ENCODE assay signal across 11 cellular contexts in genomic region chr22:44595841-44596341, GRCh38.
DNase-seq lines count a peak whose midpoint lies in the region; ATAC-seq and TF ChIP-seq lines count a peak whose summit lies in the region.
"Had no signal": no experiment of that assay in that cellular context is flagged by ENCODE, and none has a peak within 500 bp of the region (broad histone marks: within the 10 kb centered on the region; RNA-seq: fewer than 3 reads in every experiment).

No MANE protein-coding gene starts in this region.

- H3K27me3 ChIP-seq in body of pancreas (no peaks in the 10 kb centered on the region), ascending aorta (no peaks in the 10 kb centered on the region)

- no peaks in the 10 kb centered on the region for H3K9me3 ChIP-seq in body of pancreas
- H3K9me3 ChIP-seq in ascending aorta = no peaks in the 10 kb centered on the region

- no peak for TF ChIP-seq CTCF in body of pancreas (IDR thresholded peaks at IDR 0.05)
- no peak for TF ChIP-seq CTCF in nephron progenitor cell (IDR thresholded peaks at IDR 0.05)
- no peak for TF ChIP-seq CTCF in ascending aorta (IDR thresholded peaks at IDR 0.05)

- H3K4me3 Mint-ChIP-seq in nephron progenitor cell = peak overlapping the region; percentile 66

- no peaks in the 10 kb centered on the region for H3K9me3 Mint-ChIP-seq in nephron progenitor cell

- H3K36me3 ChIP-seq in body of pancreas (replicated peaks in 1 of 2; ENCODE audit: insufficient read depth in 1 of 2, low read depth in 2 of 2) = no peaks in the 10 kb centered on the region
- H3K36me3 ChIP-seq in ascending aorta = no peaks in the 10 kb centered on the region

- H3K4me3 ChIP-seq in body of pancreas = no peak overlapping the region
- no peak overlapping the region for H3K4me3 ChIP-seq in ascending aorta

- H3K4me1 ChIP-seq in body of pancreas (peaks cover 6% of the 10 kb centered on the region), ascending aorta (no peaks in the 10 kb centered on the region)

- TF ChIP-seq POLR2A in body of pancreas (IDR thresholded peaks at IDR 0.05) = no peak

- peak overlapping the region; percentile 97 for H3K27ac Mint-ChIP-seq in nephron progenitor cell

- peak overlapping the region in 1 of 4 donors; percentile 12 for H3K27ac ChIP-seq in body of pancreas
- H3K27ac ChIP-seq in ascending aorta = no peak overlapping the region
- H3K27ac ChIP-seq: 22Rv1 had no signal

- intact Hi-C loops in body of pancreas (cut with DNase I) (no loop called here), ascending aorta (cut with DNase I) (no loop called here)

- H3K36me3 Mint-ChIP-seq in nephron progenitor cell (ENCODE audit: low read depth) = no peaks in the 10 kb centered on the region

- 13 to 47% methylated on average over 16 to 21 of the region's 21 CpGs for WGBS in body of pancreas, 2 donors

- H3K27me3 Mint-ChIP-seq in nephron progenitor cell (ENCODE audit: low read depth, poor library complexity) = peaks cover 20% of the 10 kb centered on the region

- ATAC-seq in body of pancreas (peak; percentile 36), HG03097 (IDR thresholded peaks at IDR 0.05; ENCODE audit: low FRiP score, unreplicated experiment) (no peak)

- DNase-seq in DMS 273 (lab: John Stamatoyannopoulos, UW; ENCODE audit: unreplicated experiment) (peak; percentile 73), DMS 273 treated with DMSO at 0.1 percent for 48 hours (lab: John Stamatoyannopoulos, UW) (no peak), NCI-H1105 treated with DMSO at 0.1 percent for 48 hours (lab: John Stamatoyannopoulos, UW) (peak; percentile 62), body of pancreas (peak in 3 of 4 donors; percentile 27 to 45 (median 34)), nephron progenitor cell (peak; percentile 79), ascending aorta (ENCODE audit: low spot score in 2 of 2) (no peak), NCI-H226 (no peak)
- DNase-seq: activated effector memory CD4-positive, alpha-beta T cell treated with Interleukin-2 at 50 U/mL for 16 hours; stimulated activated CD4-positive, alpha-beta T cell treated with anti-CD3 and anti-CD28 coated beads, Interleukin-2, amount 100 ng/mL, for 24 hours had no signal

- H3K4me1 Mint-ChIP-seq in nephron progenitor cell = peaks cover 89% of the 10 kb centered on the region

Comparison
In these comparisons a context has a peak if more than half of its experiments do, and no peak if none do; other contexts are left out.
1. DNase-seq: peak in DMS 273 (single experiment), NCI-H1105 treated with DMSO at 0.1 percent for 48 hours (single experiment), body of pancreas (3 of 4) and nephron progenitor cell (single experiment); none in DMS 273 treated with DMSO at 0.1 percent for 48 hours (single experiment), ascending aorta (0 of 2) and NCI-H226 (single experiment).